Comparison of ENCODE assay signal across 9 cellular contexts in genomic region chr11:122808494-122808893, GRCh38. TPM values are rescaled to one million over a fixed set of nuclear protein-coding genes. Genes with fewer than 3 reads are reported as not detected.
DNase-seq lines count a peak whose midpoint lies in the region; ATAC-seq and TF ChIP-seq lines count a peak whose summit lies in the region.
"Had no signal": no experiment of that assay in that cellular context is flagged by ENCODE, and none has a peak within 500 bp of the region (broad histone marks: within the 10 kb centered on the region; RNA-seq: fewer than 3 reads in every experiment).

No MANE protein-coding gene starts in this region.

- H3K4me3 ChIP-seq in breast epithelium: no peak overlapping the region
- H3K4me3 ChIP-seq in skeletal muscle cell (ENCODE audit: low read depth, low read length): no peak overlapping the region
- no peak overlapping the region for H3K4me3 ChIP-seq in BE2C (ENCODE audit: low read depth, low read length)
- H3K4me3 ChIP-seq in Caco-2 (ENCODE audit: low read depth, low read length): no peak overlapping the region

- CTCF ChIA-PET in Caco-2 (lab: Charles Lee): interaction anchor here (1.8 kb wide), 1 partner anchor 12 kb away, joined by 5 read pairs; no protein-coding TSS in a partner anchor

- intact Hi-C loops in breast epithelium (cut with DNase I; ENCODE audit: low total_unique reads): no loop called here
- intact Hi-C loops in Caco-2 (cut with micrococcal nuclease; ENCODE audit: unreplicated experiment): no loop called here

- no peaks in the 10 kb centered on the region for H3K9me3 Mint-ChIP-seq in Caco-2 (ENCODE audit: unreplicated experiment)

- H3K36me3 ChIP-seq in breast epithelium (no peaks in the 10 kb centered on the region), BE2C (no peaks in the 10 kb centered on the region), Caco-2 (ENCODE audit: control insufficient read depth, insufficient read depth, low read length) (no peaks in the 10 kb centered on the region)

- H3K27me3 ChIP-seq in breast epithelium (no peaks in the 10 kb centered on the region), BE2C (no peaks in the 10 kb centered on the region; the same call in 1 of the 2 replicates), Caco-2 (replicated peaks; ENCODE audit: control insufficient read depth, insufficient read depth, low read length) (no peaks in the 10 kb centered on the region)

- ATAC-seq in GM19467 (IDR thresholded peaks at IDR 0.05; ENCODE audit: unreplicated experiment): peak; percentile 87
- peak; percentile 61 for ATAC-seq in HG03521 (IDR thresholded peaks at IDR 0.05; ENCODE audit: unreplicated experiment)

- H3K4me3 Mint-ChIP-seq in Caco-2 (ENCODE audit: unreplicated experiment): no peak overlapping the region

- BruUV-seq in Caco-2 (replicated peaks; lab: Mats Ljungman, UMichigan): no TSS peak

- H3K27me3 Mint-ChIP-seq in Caco-2 (ENCODE audit: insufficient read depth, unreplicated experiment): no peaks in the 10 kb centered on the region

- POLR2A ChIA-PET in Caco-2 (lab: Charles Lee): interaction anchor here (0.9 kb wide), 1 partner anchor 254 kb away, joined by 4 read pairs; the partner anchor contains the start of gene HSPA8

- H3K27ac ChIP-seq in breast epithelium: peak overlapping the region; percentile 67 to 89

- peaks cover 13% of the 10 kb centered on the region for H3K36me3 Mint-ChIP-seq in Caco-2 (ENCODE audit: insufficient read depth, unreplicated experiment)

- DNase-seq in CMK (ENCODE audit: low read depth) (peak; percentile 58), breast epithelium (ENCODE audit: low spot score in 2 of 2) (no peak), skeletal muscle cell (ENCODE audit: low read depth) (peak; percentile 57), NOMO-1 treated with dmso at 0.1 percent for 144 hours (lab: John Stamatoyannopoulos, UW; ENCODE audit: unreplicated experiment) (no peak), BE2C (no peak), Caco-2 (no peak)

- no peaks in the 10 kb centered on the region for H3K4me1 Mint-ChIP-seq in Caco-2 (ENCODE audit: low read depth, unreplicated experiment)

- H3K9me3 ChIP-seq in breast epithelium (no peaks in the 10 kb centered on the region), BE2C (no peaks in the 10 kb centered on the region), Caco-2 (no peaks in the 10 kb centered on the region)

- no peak overlapping the region for H3K27ac Mint-ChIP-seq in Caco-2 (ENCODE audit: unreplicated experiment)

- TF ChIP-seq CTCF in breast epithelium (IDR thresholded peaks at IDR 0.05) (no peak), BE2C (IDR thresholded peaks at IDR 0.05; ENCODE audit: low read depth, low read length) (no peak), Caco-2 (IDR thresholded peaks at IDR 0.05; ENCODE audit: insufficient read depth in 1 of 2, low read depth in 1 of 2, low read length in 1 of 2, severe bottlenecking in 1 of 2, unreplicated experiment in 1 of 2) (no peak)

- no peaks in the 10 kb centered on the region for H3K4me1 ChIP-seq in breast epithelium
- no peaks in the 10 kb centered on the region for H3K4me1 ChIP-seq in BE2C
- no peaks in the 10 kb centered on the region for H3K4me1 ChIP-seq in Caco-2

- TF ChIP-seq POLR2A in breast epithelium (IDR thresholded peaks at IDR 0.05): no peak

RNA-seq across cellular contexts. Expression of gene CRTAM, which starts 29.8 kb away (rescaled TPM):
- 1 to 10 TPM in 1 of 3 donors, under 1 TPM in 2; 0.33 to 1.5 (median 0.96) TPM for total RNA-seq in breast epithelium
- not detected for polyA plus RNA-seq in BE2C (2012; ENCODE audit: insufficient read depth, insufficient read length, low read depth)
- total RNA-seq in Caco-2 (2022): not detected in 2 replicates
- total RNA-seq: epithelial cell of proximal tubule had no signal

Comparison
In these comparisons a context has a peak if more than half of its experiments do, and no peak if none do; other contexts are left out.
1. DNase-seq: peak in CMK (single experiment) and skeletal muscle cell (single experiment); none in breast epithelium (0 of 2), NOMO-1 treated with dmso at 0.1 percent for 144 hours (single experiment), BE2C (single experiment) and Caco-2 (0 of 2).